ENCODE assay signal across 14 cellular contexts in the genomic region with DNA sequence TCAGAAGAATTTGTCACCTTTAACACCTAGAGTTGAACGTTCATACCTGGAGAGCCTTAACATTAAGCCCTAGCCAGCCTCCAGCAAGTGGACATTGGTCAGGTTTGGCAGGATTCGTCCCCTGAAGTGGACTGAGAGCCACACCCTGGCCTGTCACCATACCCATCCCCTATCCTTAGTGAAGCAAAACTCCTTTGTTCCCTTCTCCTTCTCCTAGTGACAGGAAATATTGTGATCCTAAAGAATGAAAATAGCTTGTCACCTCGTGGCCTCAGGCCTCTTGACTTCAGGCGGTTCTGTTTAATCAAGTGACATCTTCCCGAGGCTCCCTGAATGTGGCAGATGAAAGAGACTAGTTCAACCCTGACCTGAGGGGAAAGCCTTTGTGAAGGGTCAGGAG. TPM values are rescaled to one million over a fixed set of nuclear protein-coding genes. Genes with fewer than 3 reads are reported as not detected.
DNase-seq lines count a peak whose midpoint lies in the region; FAIRE-seq and TF ChIP-seq lines count a peak whose summit lies in the region.
"Had no signal": no experiment of that assay in that cellular context is flagged by ENCODE, and none has a peak within 500 bp of the region (broad histone marks: within the 10 kb centered on the region; RNA-seq: fewer than 3 reads in every experiment).

No MANE protein-coding gene starts in this region.

- H3K4me1 ChIP-seq in Caco-2: peaks cover 31% of the 10 kb centered on the region

- H3K27ac Mint-ChIP-seq in Caco-2 (ENCODE audit: unreplicated experiment): peak overlapping the region; percentile 58
- H3K27ac Mint-ChIP-seq in HFFc6: peak overlapping the region; percentile 29; the same call in 1 of the 2 replicates
- peak overlapping the region; percentile 68 for H3K27ac Mint-ChIP-seq in neural crest cell (ENCODE audit: unreplicated experiment)

- CTCF ChIA-PET in Caco-2 (lab: Charles Lee): no interaction called here

- H3K4me3 Mint-ChIP-seq in Caco-2 (ENCODE audit: unreplicated experiment) (no peak overlapping the region), HFFc6 (no peak overlapping the region), neural crest cell (no peak overlapping the region)

- H3K36me3 Mint-ChIP-seq in Caco-2 (ENCODE audit: insufficient read depth, unreplicated experiment): no peaks in the 10 kb centered on the region
- H3K36me3 Mint-ChIP-seq in HFFc6 (ENCODE audit: low read depth): peaks cover 25% of the 10 kb centered on the region
- H3K36me3 Mint-ChIP-seq in neural crest cell (ENCODE audit: low read depth): peaks cover 7% of the 10 kb centered on the region

- H3K9me3 Mint-ChIP-seq in Caco-2 (ENCODE audit: unreplicated experiment) (no peaks in the 10 kb centered on the region), HFFc6 (no peaks in the 10 kb centered on the region; the same call in 1 of the 2 replicates), neural crest cell (no peaks in the 10 kb centered on the region)

- H3K27me3 ChIP-seq in Caco-2 (replicated peaks; ENCODE audit: control insufficient read depth, insufficient read depth, low read length): no peaks in the 10 kb centered on the region

- H3K4me3 ChIP-seq in Caco-2 (ENCODE audit: low read depth, low read length): no peak overlapping the region

- DNase-seq in Caco-2 (peak; percentile 70 to 84), HFFc6 (no peak), ecto neural progenitor cell (ENCODE audit: low spot score) (peak; percentile 44), neural crest cell (ENCODE audit: low read depth, low spot score) (no peak), NCI-H1105 treated with DMSO at 0.1 percent for 48 hours (lab: John Stamatoyannopoulos, UW) (no peak), NCI-H345 (lab: John Stamatoyannopoulos, UW) (no peak), HTR-8/SVneo (ENCODE audit: insufficient read length, low spot score) (no peak)
- DNase-seq in activated T-cell treated with anti-CD3 and anti-CD28 coated beads, Interleukin-2, amount 50 U/mL, for 1 hour: no peak
- DNase-seq: H7, NCI-H1105, NCI-H187, NCI-H446 treated with DMSO at 0.1 percent for 48 hours, NCI-H82, SK-N-SH had no signal

- H3K4me1 Mint-ChIP-seq in Caco-2 (ENCODE audit: low read depth, unreplicated experiment) (peaks cover 24% of the 10 kb centered on the region), HFFc6 (ENCODE audit: low read depth) (peaks cover 30% of the 10 kb centered on the region), neural crest cell (peaks cover 26% of the 10 kb centered on the region)

- TF ChIP-seq CTCF in Caco-2 (IDR thresholded peaks at IDR 0.05; ENCODE audit: insufficient read depth in 1 of 2, low read depth in 1 of 2, low read length in 1 of 2, severe bottlenecking in 1 of 2, unreplicated experiment in 1 of 2) (no peak), HFFc6 (IDR thresholded peaks at IDR 0.05) (no peak), neural crest cell (conservative IDR thresholded peaks at IDR 0.05) (no peak)

- H3K36me3 ChIP-seq in Caco-2 (ENCODE audit: control insufficient read depth, insufficient read depth, low read length): no peaks in the 10 kb centered on the region

- no TSS peak for BruUV-seq in Caco-2 (replicated peaks; lab: Mats Ljungman, UMichigan)

- intact Hi-C loops in Caco-2 (cut with micrococcal nuclease; ENCODE audit: unreplicated experiment): no loop called here

- POLR2A ChIA-PET in Caco-2 (lab: Charles Lee): interaction anchor here (0.6 kb wide), 1 partner anchor 39 kb away, joined by 3 read pairs; no protein-coding TSS in a partner anchor

- no peak for FAIRE-seq in HTR-8/SVneo (lab: Jason Lieb, UNC)

- H3K9me3 ChIP-seq in Caco-2: no peaks in the 10 kb centered on the region
- H3K9me3 ChIP-seq: SK-N-SH had no signal

- H3K27me3 Mint-ChIP-seq in Caco-2 (ENCODE audit: insufficient read depth, unreplicated experiment) (no peaks in the 10 kb centered on the region), HFFc6 (ENCODE audit: insufficient read depth) (no peaks in the 10 kb centered on the region; the same call in 1 of the 2 replicates), neural crest cell (ENCODE audit: low read depth) (no peaks in the 10 kb centered on the region)

RNA-seq across cellular contexts. Expression of gene UBE4B, which starts 52.3 kb away (rescaled TPM):
- total RNA-seq in Caco-2 (2022) (40.2 and 40.3 TPM in 2 replicates), neural crest cell (72.8 and 74.4 TPM in 2 replicates)
- total RNA-seq in HFFc6 (2021; fragmentation: NEBNext Ultra II Directional; extraction: Animal tissue kit (Norgen Biotek cat#: 25700)): 10 to 100 TPM; 46.2 to 66.0 (median 58.6) TPM

Comparison
In these comparisons a context has a peak if more than half of its experiments do, and no peak if none do; other contexts are left out.
1. DNase-seq: peak in Caco-2 (2 of 2) and ecto neural progenitor cell (single experiment); none in HFFc6 (single experiment), neural crest cell (single experiment), NCI-H1105 treated with DMSO at 0.1 percent for 48 hours (single experiment), activated T-cell treated with anti-CD3 and anti-CD28 coated beads, Interleukin-2, amount 50 U/mL, for 1 hour (single experiment), NCI-H345 (single experiment) and HTR-8/SVneo (single experiment).
2. Peak in every context shown above with its lines, with median percentiles within 50 percentile points of each other: H3K27ac Mint-ChIP-seq.